In genomic region chr4:158858410-158859189, GRCh38 we compare ENCODE assay signal across 18 cellular contexts.
DNase-seq lines count a peak whose midpoint lies in the region; ATAC-seq lines count a peak whose summit lies in the region.
"Had no signal": no experiment of that assay in that cellular context is flagged by ENCODE, and none has a peak within 500 bp of the region (broad histone marks: within the 10 kb centered on the region; RNA-seq: fewer than 3 reads in every experiment).

No MANE protein-coding gene starts in this region.

- H3K27me3 Mint-ChIP-seq in activated T-helper 17 cell treated with anti-CD3 and anti-CD28 coated beads, Interleukin-2, amount 50 U/mL, for 72 hours = no peaks in the 10 kb centered on the region
- H3K27me3 Mint-ChIP-seq: progenitor cell of endocrine pancreas had no signal

- no peaks in the 10 kb centered on the region for H3K9me3 Mint-ChIP-seq in activated T-helper 17 cell treated with anti-CD3 and anti-CD28 coated beads, Interleukin-2, amount 50 U/mL, for 72 hours

- H3K27me3 ChIP-seq in ACC112 (ENCODE audit: insufficient read depth, low read length) = no peaks in the 10 kb centered on the region
- H3K27me3 ChIP-seq: esophagus squamous epithelium had no signal

- peak overlapping the region; percentile 41 for H3K27ac Mint-ChIP-seq in activated T-helper 17 cell treated with anti-CD3 and anti-CD28 coated beads, Interleukin-2, amount 50 U/mL, for 72 hours
- H3K27ac Mint-ChIP-seq: progenitor cell of endocrine pancreas had no signal

- H3K4me1 ChIP-seq in ACC112 (ENCODE audit: control insufficient read depth, insufficient read depth, low read length, unreplicated experiment) = peaks cover 26% of the 10 kb centered on the region
- H3K4me1 ChIP-seq: esophagus squamous epithelium had no signal

- DNase-seq in HCEC 1CT (peak; percentile 50), hepatic stellate cell (ENCODE audit: low spot score) (peak; percentile 35), NCI-H146 (lab: John Stamatoyannopoulos, UW) (no peak), cortex of kidney (lab: John Stamatoyannopoulos, UW) (no peak), SKM-1 treated with dmso at 0.1 percent for 144 hours (lab: John Stamatoyannopoulos, UW; ENCODE audit: unreplicated experiment) (no peak)
- DNase-seq: activated effector memory CD4-positive, alpha-beta T cell treated with anti-CD3 and anti-CD28 coated beads, Interleukin-2, amount 50 U/mL, for 16 hours; aorta; DMS153; esophagus squamous epithelium; left ventricle myocardium superior; NCI-H1436 treated with DMSO at 0.1 percent for 48 hours; NCI-H524 had no signal

- H3K36me3 ChIP-seq in ACC112 (ENCODE audit: insufficient read depth, low read length) = no peaks in the 10 kb centered on the region; the same call in 1 of the 2 replicates

- peak overlapping the region; percentile 15; the same call in 1 of the 2 replicates for H3K27ac ChIP-seq in ACC112 (ENCODE audit: low read depth, low read length)
- H3K27ac ChIP-seq: esophagus squamous epithelium, KMS-11, SK-N-MC had no signal

- peaks cover 57% of the 10 kb centered on the region for H3K36me3 Mint-ChIP-seq in activated T-helper 17 cell treated with anti-CD3 and anti-CD28 coated beads, Interleukin-2, amount 50 U/mL, for 72 hours (ENCODE audit: low read depth)

- H3K4me3 ChIP-seq in ACC112 (ENCODE audit: low read depth, low read length) = no peak overlapping the region
- H3K4me3 ChIP-seq: esophagus squamous epithelium, SK-N-MC had no signal

- no peaks in the 10 kb centered on the region for H3K4me1 Mint-ChIP-seq in activated T-helper 17 cell treated with anti-CD3 and anti-CD28 coated beads, Interleukin-2, amount 50 U/mL, for 72 hours

- H3K79me2 ChIP-seq in ACC112 (ENCODE audit: control insufficient read depth, insufficient read depth, low read length, unreplicated experiment) = no peaks in the 10 kb centered on the region

- peak; percentile 53 for ATAC-seq in activated T-helper 17 cell treated with anti-CD3 and anti-CD28 coated beads, Interleukin-2, amount 50 U/mL, for 72 hours (replicated peaks)
- no peak for ATAC-seq in HG03457 (IDR thresholded peaks at IDR 0.05; ENCODE audit: unreplicated experiment)
- ATAC-seq: left ventricle myocardium superior had no signal

- H3K4me3 Mint-ChIP-seq in activated T-helper 17 cell treated with anti-CD3 and anti-CD28 coated beads, Interleukin-2, amount 50 U/mL, for 72 hours = no peak overlapping the region

- no peak overlapping the region for H2AFZ ChIP-seq in ACC112 (ENCODE audit: low read length, unreplicated experiment)

Comparison
In these comparisons a context has a peak if more than half of its experiments do, and no peak if none do; other contexts are left out.
1. DNase-seq: peak in HCEC 1CT (single experiment) and hepatic stellate cell (single experiment); none in NCI-H146 (single experiment), cortex of kidney (single experiment) and SKM-1 treated with dmso at 0.1 percent for 144 hours (single experiment).